1 cellular context compared by ENCODE assay signal in genomic region chr6:56573142-56573541, GRCh38.
TF ChIP-seq lines count a peak whose summit lies in the region.

No MANE protein-coding gene starts in this region.

TF ChIP-seq in SK-N-SH, 30 proteins besides CTCF, POLR2A, EP300 and RAD21 (continued from another document):
- TF ChIP-seq ELF1 (IDR thresholded peaks at IDR 0.05) (no peak), NFIC (IDR thresholded peaks at IDR 0.05; ENCODE audit: borderline replicate concordance) (no peak), RCOR1 (IDR thresholded peaks at IDR 0.05; ENCODE audit: low read length) (peak; percentile 69; the same call in 1 of the 2 replicates)
